In the genomic region with DNA sequence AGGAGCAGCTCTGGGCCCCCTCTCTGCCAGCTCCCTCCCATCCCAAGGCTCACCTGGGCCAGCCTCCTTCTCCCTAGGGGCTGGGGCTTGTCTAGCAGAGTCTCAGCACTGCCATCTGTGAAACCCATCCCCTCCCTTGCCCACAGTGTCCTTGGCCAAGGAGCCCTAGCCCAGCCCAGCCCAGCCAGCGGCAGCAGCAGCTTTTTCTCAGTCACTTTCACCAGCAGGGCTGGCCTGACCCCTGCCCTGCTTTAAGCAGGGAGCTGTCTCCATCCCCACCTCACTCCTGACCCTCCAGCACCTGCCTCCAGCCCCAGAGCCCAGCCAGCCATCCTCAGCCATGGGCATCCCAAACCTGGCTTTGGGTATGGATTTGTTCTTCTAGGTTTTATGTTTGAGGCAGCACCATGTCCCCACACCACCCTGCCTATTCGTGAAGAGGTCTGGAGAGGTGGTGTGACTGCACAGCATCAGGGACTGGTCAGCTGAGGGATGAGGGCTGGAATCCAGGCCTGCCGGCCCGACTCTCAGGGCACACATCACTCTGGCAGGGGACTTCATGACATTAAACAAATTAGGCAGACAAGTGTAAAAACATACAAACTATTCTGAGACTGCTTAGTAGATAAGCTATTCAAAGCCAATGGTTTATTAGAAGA, we compare ENCODE assay signal across 1 cellular context.
TF ChIP-seq lines count a peak whose summit lies in the region.

No MANE protein-coding gene starts in this region.

TF ChIP-seq in H1, 55 proteins besides CTCF, POLR2A, EP300 and RAD21:
- TF ChIP-seq BRCA1 (IDR thresholded peaks at IDR 0.05; ENCODE audit: low read depth, low read length) = no peak
- TF ChIP-seq SAP30 (IDR thresholded peaks at IDR 0.05; ENCODE audit: insufficient read depth, insufficient replicate concordance, low read length) = no peak
- no peak for TF ChIP-seq NANOG (IDR thresholded peaks at IDR 0.05; ENCODE audit: insufficient read depth, low read depth, low read length, poor library complexity, severe bottlenecking)
- no peak for TF ChIP-seq CREB1 (IDR thresholded peaks at IDR 0.05)
- no peak for TF ChIP-seq CHD2 (IDR thresholded peaks at IDR 0.05; ENCODE audit: low read length)
- TF ChIP-seq TBP (IDR thresholded peaks at IDR 0.05; ENCODE audit: low read depth, low read length) = no peak
- no peak for TF ChIP-seq TEAD4 (IDR thresholded peaks at IDR 0.05; ENCODE audit: low read depth, low read length)
- TF ChIP-seq, protein P1, sequence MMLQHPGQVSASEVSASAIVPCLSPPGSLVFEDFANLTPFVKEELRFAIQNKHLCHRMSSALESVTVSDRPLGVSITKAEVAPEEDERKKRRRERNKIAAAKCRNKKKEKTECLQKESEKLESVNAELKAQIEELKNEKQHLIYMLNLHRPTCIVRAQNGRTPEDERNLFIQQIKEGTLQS (IDR thresholded peaks at IDR 0.05; ENCODE audit: insufficient read depth, low read depth, low read length) = no peak
- no peak for TF ChIP-seq SP1 (IDR thresholded peaks at IDR 0.05; ENCODE audit: low read depth, low read length)
- TF ChIP-seq CBX8 (IDR thresholded peaks at IDR 0.05; ENCODE audit: borderline replicate concordance, low read depth, low read length) = no peak
- TF ChIP-seq JUN (IDR thresholded peaks at IDR 0.05; ENCODE audit: low read depth, low read length) = no peak
- no peak for TF ChIP-seq BCL11A (IDR thresholded peaks at IDR 0.05; ENCODE audit: low read depth in 2 of 2, low read length in 2 of 2)
- TF ChIP-seq JUND (IDR thresholded peaks at IDR 0.05; ENCODE audit: low read length) = no peak
- no peak for TF ChIP-seq PHF8 (conservative IDR thresholded peaks at IDR 0.05; ENCODE audit: low read depth, low read length)
- no peak for TF ChIP-seq KDM5A (IDR thresholded peaks at IDR 0.05; ENCODE audit: low read length)
- TF ChIP-seq TCF12 (IDR thresholded peaks at IDR 0.05; ENCODE audit: low read depth, low read length) = no peak
- no peak for TF ChIP-seq RFX5 (IDR thresholded peaks at IDR 0.05; ENCODE audit: borderline replicate concordance, low read depth, low read length)
- TF ChIP-seq YY1 (IDR thresholded peaks at IDR 0.05; ENCODE audit: low read depth, low read length) = no peak
- no peak for TF ChIP-seq RXRA (IDR thresholded peaks at IDR 0.05; ENCODE audit: insufficient read depth, low read depth, low read length)
- no peak for TF ChIP-seq GTF2F1 (IDR thresholded peaks at IDR 0.05; ENCODE audit: borderline replicate concordance, low read depth, low read length)
TF ChIP-seq in H1: peak in this region for 0.
